In the genomic region with DNA sequence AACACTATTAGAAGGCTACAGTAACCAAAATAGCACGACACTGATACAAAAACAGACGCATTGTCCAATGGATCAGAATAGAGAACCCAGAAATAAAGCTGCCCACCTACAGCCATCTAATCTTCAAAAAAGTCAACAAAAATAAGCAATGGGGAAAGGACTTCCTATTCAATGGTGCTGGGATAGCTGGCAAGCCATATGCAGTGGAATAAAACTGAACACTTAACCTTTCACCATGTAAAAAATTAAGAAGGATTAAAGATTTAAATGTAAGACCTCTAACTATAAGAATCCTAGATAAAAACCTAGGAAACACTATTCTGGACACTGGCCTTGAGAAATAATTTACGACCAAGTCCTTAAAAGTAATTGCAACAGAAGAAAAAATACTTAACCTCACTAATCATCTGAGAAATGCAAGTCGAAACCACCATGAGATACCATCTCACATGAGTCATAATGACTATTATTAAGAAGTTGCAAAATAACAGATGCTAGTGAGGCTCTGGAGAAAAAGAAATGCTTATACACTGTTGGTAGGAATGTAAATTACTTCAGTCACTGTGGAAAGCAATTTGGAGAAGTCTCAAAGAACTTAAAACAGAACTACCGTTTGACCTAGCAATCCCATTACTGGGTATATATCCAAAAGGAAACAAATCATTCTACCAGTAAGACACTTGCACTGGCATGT, we compare ENCODE assay signal across 14 cellular contexts.
DNase-seq lines count a peak whose midpoint lies in the region; ATAC-seq and TF ChIP-seq lines count a peak whose summit lies in the region.
"Had no signal": no experiment of that assay in that cellular context is flagged by ENCODE, and none has a peak within 500 bp of the region (broad histone marks: within the 10 kb centered on the region; RNA-seq: fewer than 3 reads in every experiment).

No MANE protein-coding gene starts in this region.

- H3K27ac Mint-ChIP-seq in activated CD4-positive, alpha-beta T cell treated with anti-CD3 and anti-CD28 coated beads, Interleukin-2, amount 10 ng/mL, durations not matched to agents 7 days and 5 days: no peak overlapping the region
- H3K27ac Mint-ChIP-seq: activated CD4-positive, alpha-beta memory T cell treated with anti-CD3 and anti-CD28 coated beads for 36 hours had no signal

- POLR2A ChIA-PET in PC-9 (lab: Charles Lee; ENCODE audit: unreplicated experiment): no interaction called here
- POLR2A ChIA-PET in activated CD4-positive, alpha-beta T cell treated with anti-CD3 and anti-CD28 coated beads, Interleukin-2, amount 10 ng/mL, durations not matched to agents 7 days and 5 days (lab: Charles Lee): no interaction called here

- H3K27ac ChIP-seq in PC-9: peak overlapping the region; percentile 33
- H3K27ac ChIP-seq in trophoblast cell (ENCODE audit: low read depth, low read length): peak overlapping the region; percentile 26
- H3K27ac ChIP-seq: HL-60, prostate gland had no signal

- H3K4me2 ChIP-seq in PC-9: no peak overlapping the region
- no peak overlapping the region for H3K4me2 ChIP-seq in trophoblast cell (ENCODE audit: low read length)

- H2BK12ac ChIP-seq in trophoblast cell (ENCODE audit: low read length): no peak overlapping the region

- H3K18ac ChIP-seq in trophoblast cell (ENCODE audit: low read length): no peak overlapping the region

- H3K36me3 ChIP-seq in PC-9 (ENCODE audit: low read depth): no peaks in the 10 kb centered on the region
- H3K36me3 ChIP-seq in trophoblast cell (ENCODE audit: control insufficient read depth in 1 of 2, insufficient read depth in 2 of 2, low read length in 2 of 2): no peaks in the 10 kb centered on the region
- H3K36me3 ChIP-seq: prostate gland had no signal

- peaks cover 8% of the 10 kb centered on the region; the same call in 1 of the 2 replicates for H3K9me3 ChIP-seq in PC-9 (ENCODE audit: insufficient read depth, low read depth)
- no peaks in the 10 kb centered on the region for H3K9me3 ChIP-seq in trophoblast cell (ENCODE audit: insufficient read depth, low read depth, low read length)
- H3K9me3 ChIP-seq: prostate gland had no signal

- no peaks in the 10 kb centered on the region for H4K20me1 ChIP-seq in PC-9 (ENCODE audit: insufficient read depth)

- no peaks in the 10 kb centered on the region for H3K9me2 ChIP-seq in PC-9 (ENCODE audit: insufficient read depth)

- H3K23ac ChIP-seq in trophoblast cell (ENCODE audit: low read length): no peak overlapping the region

- H4K8ac ChIP-seq in trophoblast cell (ENCODE audit: low read depth, low read length): no peak overlapping the region

- no peak overlapping the region for H3K4ac ChIP-seq in trophoblast cell (ENCODE audit: low read depth, low read length)

- no CpG with 5 or more reads among the region's 5 CpGs for WGBS in trophoblast cell (ENCODE audit: extremely low coverage, insufficient coverage, insufficient read length)

- no peak for ATAC-seq in HG03280 (IDR thresholded peaks at IDR 0.05; ENCODE audit: unreplicated experiment)

- no TSS peak for BruUV-seq in PC-9 (replicated peaks; lab: Mats Ljungman, UMichigan)

- peaks cover 2% of the 10 kb centered on the region for H3K9me3 Mint-ChIP-seq in activated CD4-positive, alpha-beta T cell treated with anti-CD3 and anti-CD28 coated beads, Interleukin-2, amount 10 ng/mL, durations not matched to agents 7 days and 5 days

- no peaks in the 10 kb centered on the region for H3K79me1 ChIP-seq in trophoblast cell (ENCODE audit: low read length)

- TF ChIP-seq CTCF in PC-9 (conservative IDR thresholded peaks at IDR 0.05): no peak

- H3K4me3 ChIP-seq in PC-9 (no peak overlapping the region), trophoblast cell (ENCODE audit: low read depth, low read length) (no peak overlapping the region)
- H3K4me3 ChIP-seq: prostate gland had no signal

- H3K79me2 ChIP-seq in PC-9 (ENCODE audit: low read depth) (no peaks in the 10 kb centered on the region), trophoblast cell (ENCODE audit: control insufficient read depth, insufficient read depth, low read length, poor library complexity) (no peaks in the 10 kb centered on the region)

- intact Hi-C loops in PC-9 (cut with micrococcal nuclease; ENCODE audit: unreplicated experiment): loop anchor here (2.0 kb wide), 2 partner anchors 75 to 231 kb away; no protein-coding TSS in a partner anchor

- DNase-seq in HCEC 1CT: peak; percentile 98
- peak; percentile 37 to 78 for DNase-seq in PC-9
- peak; percentile 96 for DNase-seq in dedifferentiated amniotic fluid mesenchymal stem cell (ENCODE audit: extremely low spot score)
- DNase-seq in trophoblast cell: peak; percentile 41 to 91
- DNase-seq in activated CD4-positive, alpha-beta T cell treated with anti-CD3 and anti-CD28 coated beads, Interleukin-2, amount 50 U/mL, for 4 hours: no peak
- no peak for DNase-seq in activated CD4-positive, alpha-beta T cell treated with anti-CD3 and anti-CD28 coated beads, Interleukin-2, amount 10 ng/mL, durations not matched to agents 7 days and 5 days
- DNase-seq in hepatic stellate cell (ENCODE audit: low spot score): no peak
- DNase-seq: activated CD4-positive, alpha-beta memory T cell treated with anti-CD3 and anti-CD28 coated beads for 36 hours; cerebellar nuclear complex; GF-D8; NCI-H446 had no signal

- H2AK5ac ChIP-seq in trophoblast cell (ENCODE audit: low read length): no peak overlapping the region

- H3K14ac ChIP-seq in trophoblast cell (ENCODE audit: low read length): no peak overlapping the region

- CTCF ChIA-PET in PC-9 (lab: Charles Lee): no interaction called here
- CTCF ChIA-PET in activated CD4-positive, alpha-beta T cell treated with anti-CD3 and anti-CD28 coated beads, Interleukin-2, amount 10 ng/mL, durations not matched to agents 7 days and 5 days (lab: Charles Lee): no interaction called here

- peaks cover 5% of the 10 kb centered on the region; the same call in 1 of the 2 replicates for H3F3A ChIP-seq in PC-9 (ENCODE audit: insufficient read depth, low read depth)

- 0 out of 2 replicates have a peak overlapping the region, but pooled peaks have one; percentile 3 for H2AFZ ChIP-seq in PC-9
- H2AFZ ChIP-seq in trophoblast cell (ENCODE audit: insufficient read depth, low read length, poor library complexity): no peak overlapping the region

- H4K91ac ChIP-seq in trophoblast cell (ENCODE audit: low read depth, low read length): no peak overlapping the region

- H3K4me3 Mint-ChIP-seq in activated CD4-positive, alpha-beta T cell treated with anti-CD3 and anti-CD28 coated beads, Interleukin-2, amount 10 ng/mL, durations not matched to agents 7 days and 5 days: no peak overlapping the region
- H3K4me3 Mint-ChIP-seq: activated CD4-positive, alpha-beta memory T cell treated with anti-CD3 and anti-CD28 coated beads for 36 hours had no signal

- H3K9ac ChIP-seq in trophoblast cell (ENCODE audit: low read length): no peak overlapping the region

- no peak overlapping the region for H4K12ac ChIP-seq in trophoblast cell (ENCODE audit: low read depth, low read length)

- H3K27me3 ChIP-seq in PC-9 (ENCODE audit: insufficient read depth, low read depth): no peaks in the 10 kb centered on the region
- no peaks in the 10 kb centered on the region for H3K27me3 ChIP-seq in trophoblast cell (ENCODE audit: insufficient read depth, low read length)

- H3K36me3 Mint-ChIP-seq in activated CD4-positive, alpha-beta T cell treated with anti-CD3 and anti-CD28 coated beads, Interleukin-2, amount 10 ng/mL, durations not matched to agents 7 days and 5 days (ENCODE audit: low read depth): no peaks in the 10 kb centered on the region
- H3K36me3 Mint-ChIP-seq: activated CD4-positive, alpha-beta memory T cell treated with anti-CD3 and anti-CD28 coated beads for 36 hours had no signal

- H2BK120ac ChIP-seq in trophoblast cell (ENCODE audit: insufficient read depth, low read length, poor library complexity): no peak overlapping the region

- H3K4me1 ChIP-seq in PC-9 (replicated peaks; ENCODE audit: insufficient read depth) (peaks cover 10% of the 10 kb centered on the region), trophoblast cell (ENCODE audit: control insufficient read depth in 1 of 2, insufficient read depth in 2 of 2, low read length in 2 of 2) (no peaks in the 10 kb centered on the region)
- H3K4me1 ChIP-seq: prostate gland had no signal

- no peaks in the 10 kb centered on the region for H3K27me3 Mint-ChIP-seq in activated CD4-positive, alpha-beta T cell treated with anti-CD3 and anti-CD28 coated beads, Interleukin-2, amount 10 ng/mL, durations not matched to agents 7 days and 5 days
- H3K27me3 Mint-ChIP-seq: activated CD4-positive, alpha-beta memory T cell treated with anti-CD3 and anti-CD28 coated beads for 36 hours had no signal

- no peak overlapping the region for H2BK5ac ChIP-seq in trophoblast cell (ENCODE audit: low read depth, low read length, poor library complexity)

- H3K4me1 Mint-ChIP-seq in activated CD4-positive, alpha-beta T cell treated with anti-CD3 and anti-CD28 coated beads, Interleukin-2, amount 10 ng/mL, durations not matched to agents 7 days and 5 days: no peaks in the 10 kb centered on the region

Comparison
In these comparisons a context has a peak if more than half of its experiments do, and no peak if none do; other contexts are left out.
1. DNase-seq: peak in HCEC 1CT (single experiment), PC-9 (2 of 2), dedifferentiated amniotic fluid mesenchymal stem cell (single experiment) and trophoblast cell (2 of 2); none in activated CD4-positive, alpha-beta T cell treated with anti-CD3 and anti-CD28 coated beads, Interleukin-2, amount 50 U/mL, for 4 hours (0 of 2), activated CD4-positive, alpha-beta T cell treated with anti-CD3 and anti-CD28 coated beads, Interleukin-2, amount 10 ng/mL, durations not matched to agents 7 days and 5 days (single experiment) and hepatic stellate cell (single experiment).